10 cellular contexts compared by ENCODE assay signal in genomic region chr1:66316464-66317155, GRCh38.
DNase-seq lines count a peak whose midpoint lies in the region; ATAC-seq and TF ChIP-seq lines count a peak whose summit lies in the region.
"Had no signal": no experiment of that assay in that cellular context is flagged by ENCODE, and none has a peak within 500 bp of the region (broad histone marks: within the 10 kb centered on the region; RNA-seq: fewer than 3 reads in every experiment).

No MANE protein-coding gene starts in this region.

- intact Hi-C loops in heart right ventricle (cut with DNase I), result no loop called here
- intact Hi-C loops in spleen (cut with DNase I; ENCODE audit: low total_unique reads), result no loop called here

- DNase-seq in T-helper 2 cell treated with Interferon-gamma antibody and Interleukin-4, amounts not matched to agents 5 μg/mL and 100 μg/mL, for 36 hours (ENCODE audit: low spot score), result no peak
- DNase-seq in heart right ventricle (peak in 1 of 2 donors; percentile 57), spleen (no peak)
- DNase-seq: GF-D8 had no signal

- 35 to 49% methylated on average over 3 of the region's 3 CpGs for WGBS in heart right ventricle, 2 donors
- 38 to 61% (median 53%) methylated on average over 3 of the region's 3 CpGs for WGBS in spleen, 5 donors

- peaks cover 5% of the 10 kb centered on the region for H3K27me3 Mint-ChIP-seq in T-helper 2 cell treated with Interferon-gamma antibody and Interleukin-4, amounts not matched to agents 5 μg/mL and 100 μg/mL, for 36 hours (ENCODE audit: low read depth)

- H3K27me3 ChIP-seq in heart right ventricle, result no peaks in the 10 kb centered on the region
- H3K27me3 ChIP-seq in spleen (replicated peaks in 1 of 7), result no peaks in the 10 kb centered on the region

- peak overlapping the region; percentile 67 for H3K27ac Mint-ChIP-seq in T-helper 2 cell treated with Interferon-gamma antibody and Interleukin-4, amounts not matched to agents 5 μg/mL and 100 μg/mL, for 36 hours

- H3K27ac ChIP-seq in heart right ventricle (peak overlapping the region in 8 of 10 donors; percentile 2 to 83 (median 74)), spleen (peak overlapping the region in 5 of 8 donors; percentile 19 to 48 (median 36))

- H3K4me1 ChIP-seq in heart right ventricle, result peaks cover 0 to 27% (median 9%) of the 10 kb centered on the region in 9 donors
- H3K4me1 ChIP-seq in spleen, result peaks cover 0 to 15% (median 4%) of the 10 kb centered on the region in 6 donors

- ATAC-seq in GM21529 (IDR thresholded peaks at IDR 0.05; ENCODE audit: unreplicated experiment) (peak; percentile 57), heart right ventricle (peak in 7 of 8 donors; percentile 89 to 96 (median 93)), HG03108 (IDR thresholded peaks at IDR 0.05; ENCODE audit: unreplicated experiment) (no peak), GM18520 (IDR thresholded peaks at IDR 0.05; ENCODE audit: unreplicated experiment) (no peak), HG03457 (IDR thresholded peaks at IDR 0.05; ENCODE audit: unreplicated experiment) (no peak)
- ATAC-seq: activated CD4-positive, CD25-positive, alpha-beta regulatory T cell treated with anti-CD3 and anti-CD28 coated beads, Interleukin-2, amount 50 U/mL, for 24 hours had no signal

- no peaks in the 10 kb centered on the region for H3K36me3 Mint-ChIP-seq in T-helper 2 cell treated with Interferon-gamma antibody and Interleukin-4, amounts not matched to agents 5 μg/mL and 100 μg/mL, for 36 hours (ENCODE audit: low read depth)

- H3K36me3 ChIP-seq in heart right ventricle, result no peaks in the 10 kb centered on the region
- H3K36me3 ChIP-seq in spleen, result no peaks in the 10 kb centered on the region

- H3K4me1 Mint-ChIP-seq in T-helper 2 cell treated with Interferon-gamma antibody and Interleukin-4, amounts not matched to agents 5 μg/mL and 100 μg/mL, for 36 hours (ENCODE audit: low read depth), result peaks cover 13% of the 10 kb centered on the region

- H3K9me3 Mint-ChIP-seq in T-helper 2 cell treated with Interferon-gamma antibody and Interleukin-4, amounts not matched to agents 5 μg/mL and 100 μg/mL, for 36 hours, result peaks cover 5% of the 10 kb centered on the region

- TF ChIP-seq CTCF in heart right ventricle (IDR thresholded peaks at IDR 0.05) (no peak), spleen (IDR thresholded peaks at IDR 0.05 in 8 of 11, conservative IDR thresholded peaks at IDR 0.05 in 3 of 11) (no peak)

- no peak overlapping the region for H3K4me3 ChIP-seq in heart right ventricle
- H3K4me3 ChIP-seq in spleen, result no peak overlapping the region
- H3K4me3 ChIP-seq: skin epidermis had no signal

- peaks cover 0 to 5% (median 0%) of the 10 kb centered on the region in 11 donors for H3K9me3 ChIP-seq in heart right ventricle
- no peaks in the 10 kb centered on the region for H3K9me3 ChIP-seq in spleen

- H3K4me3 Mint-ChIP-seq in T-helper 2 cell treated with Interferon-gamma antibody and Interleukin-4, amounts not matched to agents 5 μg/mL and 100 μg/mL, for 36 hours, result no peak overlapping the region

- TF ChIP-seq POLR2A in spleen (IDR thresholded peaks at IDR 0.05), result no peak

Comparison
In these comparisons a context has a peak if more than half of its experiments do, and no peak if none do; other contexts are left out.
1. ATAC-seq: peak in GM21529 (single experiment) and heart right ventricle (7 of 8); none in HG03108 (single experiment), GM18520 (single experiment) and HG03457 (single experiment).